In genomic region chr14:51104467-51104866, GRCh38 we compare ENCODE assay signal across 31 cellular contexts.
"Had no signal": no experiment of that assay in that cellular context is flagged by ENCODE, and none has a peak within 500 bp of the region (broad histone marks: within the 10 kb centered on the region; RNA-seq: fewer than 3 reads in every experiment).

No MANE protein-coding gene starts in this region.

- H3K27ac Mint-ChIP-seq: activated CD4-positive, alpha-beta memory T cell treated with anti-CD3 and anti-CD28 coated beads for 36 hours; activated CD4-positive, alpha-beta T cell treated with anti-CD3 and anti-CD28 coated beads for 36 hours; activated CD4-positive, alpha-beta T cell treated with anti-CD3 and anti-CD28 coated beads, Interleukin-2, amount 10 ng/mL, durations not matched to agents 24 days and 14 days; activated CD8-positive, alpha-beta memory T cell treated with anti-CD3 and anti-CD28 coated beads, Interleukin-2, amount 10 ng/mL, durations not matched to agents 7 days and 5 days; activated CD8-positive, alpha-beta T cell treated with anti-CD3 and anti-CD28 coated beads, Interleukin-2, amount 10 ng/mL, durations not matched to agents 7 days and 5 days; activated naive CD4-positive, alpha-beta T cell treated with anti-CD3 and anti-CD28 coated beads, Interleukin-2, amount 10 ng/mL, durations not matched to agents 7 days and 5 days; activated naive CD4-positive, alpha-beta T cell treated with anti-CD3 and anti-CD28 coated beads, Interleukin-2, amount 50 U/mL, for 72 hours; activated naive CD8-positive, alpha-beta T cell treated with anti-CD3 and anti-CD28 coated beads, Interleukin-2, amount 10 ng/mL, durations not matched to agents 7 days and 5 days; activated T-cell treated with anti-CD3 and anti-CD28 coated beads, Interleukin-2, amount 50 U/mL, for 72 hours; brain; dendritic cell treated with granulocyte-macrophage colony-stimulating factor and Interleukin-4, amounts not matched to agents 40 ng/mL and 50 ng/mL, for 4 days; endodermal cell; T-helper 17 cell; T-helper 2 cell treated with Interferon-gamma antibody and Interleukin-4, amounts not matched to agents 5 μg/mL and 100 μg/mL, for 36 hours had no signal

- DNase-seq: activated CD4-positive, alpha-beta memory T cell treated with anti-CD3 and anti-CD28 coated beads for 36 hours; activated CD4-positive, alpha-beta T cell treated with anti-CD3 and anti-CD28 coated beads for 36 hours; activated CD4-positive, alpha-beta T cell treated with anti-CD3 and anti-CD28 coated beads, Interleukin-2, amount 10 ng/mL, durations not matched to agents 24 days and 14 days; activated CD4-positive, CD25-positive, alpha-beta regulatory T cell; activated CD4-positive, CD25-positive, alpha-beta regulatory T cell treated with anti-CD3 and anti-CD28 coated beads, Interleukin-2, amount 50 U/mL, for 72 hours; activated CD8-positive, alpha-beta memory T cell treated with anti-CD3 and anti-CD28 coated beads, Interleukin-2, amount 10 ng/mL, durations not matched to agents 7 days and 5 days; activated CD8-positive, alpha-beta memory T cell treated with anti-CD3 and anti-CD28 coated beads, Interleukin-2, amount 50 U/mL, for 4 hours; activated CD8-positive, alpha-beta T cell treated with anti-CD3 and anti-CD28 coated beads, Interleukin-2, amount 10 ng/mL, durations not matched to agents 7 days and 5 days; activated gamma-delta T cell; activated naive CD4-positive, alpha-beta T cell; activated naive CD4-positive, alpha-beta T cell treated with anti-CD3 and anti-CD28 coated beads, Interleukin-2, amount 10 ng/mL, durations not matched to agents 7 days and 5 days; activated naive CD8-positive, alpha-beta T cell treated with anti-CD3 and anti-CD28 coated beads, Interleukin-2, amount 10 ng/mL, durations not matched to agents 7 days and 5 days; activated T-cell treated with anti-CD3 and anti-CD28 coated beads, Interleukin-2, amount 50 U/mL, for 1 hour; activated T-cell treated with anti-CD3 and anti-CD28 coated beads, Interleukin-2, amount 50 U/mL, for 72 hours; dorsolateral prefrontal cortex; effector memory CD4-positive, alpha-beta T cell; endodermal cell; foreskin fibroblast; T-helper 1 cell; T-helper 17 cell; T1000; WERI-Rb-1 had no signal

- H3K27me3 ChIP-seq: ascending aorta, breast epithelium, dorsolateral prefrontal cortex had no signal

- H3K9me3 ChIP-seq: ascending aorta, breast epithelium had no signal

- H3K9me3 Mint-ChIP-seq: activated CD4-positive, alpha-beta memory T cell treated with anti-CD3 and anti-CD28 coated beads for 36 hours; activated CD4-positive, alpha-beta T cell treated with anti-CD3 and anti-CD28 coated beads, Interleukin-2, amount 10 ng/mL, durations not matched to agents 24 days and 14 days; activated naive CD4-positive, alpha-beta T cell treated with anti-CD3 and anti-CD28 coated beads, Interleukin-2, amount 10 ng/mL, durations not matched to agents 7 days and 5 days; activated naive CD4-positive, alpha-beta T cell treated with anti-CD3 and anti-CD28 coated beads, Interleukin-2, amount 50 U/mL, for 72 hours; activated naive CD8-positive, alpha-beta T cell treated with anti-CD3 and anti-CD28 coated beads, Interleukin-2, amount 10 ng/mL, durations not matched to agents 7 days and 5 days; activated T-cell treated with anti-CD3 and anti-CD28 coated beads, Interleukin-2, amount 50 U/mL, for 72 hours; central memory CD8-positive, alpha-beta T cell; dendritic cell treated with granulocyte-macrophage colony-stimulating factor and Interleukin-4, amounts not matched to agents 40 ng/mL and 50 ng/mL, for 4 days; endodermal cell; T-helper 2 cell treated with Interferon-gamma antibody and Interleukin-4, amounts not matched to agents 5 μg/mL and 100 μg/mL, for 36 hours had no signal

- H3K36me3 ChIP-seq: ascending aorta, breast epithelium, WERI-Rb-1 had no signal

- ATAC-seq: activated CD4-positive, alpha-beta T cell treated with anti-CD3 and anti-CD28 coated beads for 36 hours; activated CD8-positive, alpha-beta memory T cell treated with anti-CD3 and anti-CD28 coated beads, Interleukin-2, amount 10 ng/mL, durations not matched to agents 7 days and 5 days; activated CD8-positive, alpha-beta T cell treated with anti-CD3 and anti-CD28 coated beads, Interleukin-2, amount 10 ng/mL, durations not matched to agents 7 days and 5 days; activated naive CD4-positive, alpha-beta T cell treated with anti-CD3 and anti-CD28 coated beads, Interleukin-2, amount 50 U/mL, for 72 hours; activated T-cell treated with anti-CD3 and anti-CD28 coated beads, Interleukin-2, amount 50 U/mL, for 72 hours; esophagus mucosa; T-helper 17 cell had no signal

- H3K4me1 Mint-ChIP-seq: activated CD4-positive, alpha-beta T cell treated with anti-CD3 and anti-CD28 coated beads for 36 hours; activated CD4-positive, alpha-beta T cell treated with anti-CD3 and anti-CD28 coated beads, Interleukin-2, amount 10 ng/mL, durations not matched to agents 24 days and 14 days; activated CD8-positive, alpha-beta memory T cell treated with anti-CD3 and anti-CD28 coated beads, Interleukin-2, amount 10 ng/mL, durations not matched to agents 7 days and 5 days; activated naive CD4-positive, alpha-beta T cell treated with anti-CD3 and anti-CD28 coated beads, Interleukin-2, amount 10 ng/mL, durations not matched to agents 7 days and 5 days; activated naive CD8-positive, alpha-beta T cell treated with anti-CD3 and anti-CD28 coated beads, Interleukin-2, amount 10 ng/mL, durations not matched to agents 7 days and 5 days; central memory CD8-positive, alpha-beta T cell; endodermal cell; T-helper 17 cell had no signal

- H3K4me3 Mint-ChIP-seq: activated CD4-positive, alpha-beta memory T cell treated with anti-CD3 and anti-CD28 coated beads for 36 hours; activated CD4-positive, alpha-beta T cell treated with anti-CD3 and anti-CD28 coated beads for 36 hours; activated CD4-positive, alpha-beta T cell treated with anti-CD3 and anti-CD28 coated beads, Interleukin-2, amount 10 ng/mL, durations not matched to agents 24 days and 14 days; activated CD8-positive, alpha-beta memory T cell treated with anti-CD3 and anti-CD28 coated beads, Interleukin-2, amount 10 ng/mL, durations not matched to agents 7 days and 5 days; activated CD8-positive, alpha-beta T cell treated with anti-CD3 and anti-CD28 coated beads, Interleukin-2, amount 10 ng/mL, durations not matched to agents 7 days and 5 days; activated naive CD4-positive, alpha-beta T cell treated with anti-CD3 and anti-CD28 coated beads, Interleukin-2, amount 10 ng/mL, durations not matched to agents 7 days and 5 days; activated naive CD8-positive, alpha-beta T cell treated with anti-CD3 and anti-CD28 coated beads, Interleukin-2, amount 10 ng/mL, durations not matched to agents 7 days and 5 days; activated T-cell treated with anti-CD3 and anti-CD28 coated beads, Interleukin-2, amount 50 U/mL, for 72 hours; brain; central memory CD8-positive, alpha-beta T cell; dendritic cell treated with granulocyte-macrophage colony-stimulating factor and Interleukin-4, amounts not matched to agents 40 ng/mL and 50 ng/mL, for 4 days; endodermal cell; T-helper 17 cell; T-helper 2 cell treated with Interferon-gamma antibody and Interleukin-4, amounts not matched to agents 5 μg/mL and 100 μg/mL, for 36 hours had no signal

- H3K4me1 ChIP-seq: ascending aorta, breast epithelium had no signal

- H3K27ac ChIP-seq: ascending aorta, breast epithelium, coronary artery, dorsolateral prefrontal cortex, WERI-Rb-1 had no signal

- H3K36me3 Mint-ChIP-seq: activated CD4-positive, alpha-beta memory T cell treated with anti-CD3 and anti-CD28 coated beads for 36 hours; activated CD8-positive, alpha-beta memory T cell treated with anti-CD3 and anti-CD28 coated beads, Interleukin-2, amount 10 ng/mL, durations not matched to agents 7 days and 5 days; activated naive CD4-positive, alpha-beta T cell treated with anti-CD3 and anti-CD28 coated beads, Interleukin-2, amount 10 ng/mL, durations not matched to agents 7 days and 5 days; activated naive CD4-positive, alpha-beta T cell treated with anti-CD3 and anti-CD28 coated beads, Interleukin-2, amount 50 U/mL, for 72 hours; activated naive CD8-positive, alpha-beta T cell treated with anti-CD3 and anti-CD28 coated beads, Interleukin-2, amount 10 ng/mL, durations not matched to agents 7 days and 5 days; brain had no signal

- H3K4me3 ChIP-seq: ascending aorta, breast epithelium, coronary artery, dorsolateral prefrontal cortex had no signal
